Comparison of ENCODE assay signal across 19 cellular contexts in the genomic region with DNA sequence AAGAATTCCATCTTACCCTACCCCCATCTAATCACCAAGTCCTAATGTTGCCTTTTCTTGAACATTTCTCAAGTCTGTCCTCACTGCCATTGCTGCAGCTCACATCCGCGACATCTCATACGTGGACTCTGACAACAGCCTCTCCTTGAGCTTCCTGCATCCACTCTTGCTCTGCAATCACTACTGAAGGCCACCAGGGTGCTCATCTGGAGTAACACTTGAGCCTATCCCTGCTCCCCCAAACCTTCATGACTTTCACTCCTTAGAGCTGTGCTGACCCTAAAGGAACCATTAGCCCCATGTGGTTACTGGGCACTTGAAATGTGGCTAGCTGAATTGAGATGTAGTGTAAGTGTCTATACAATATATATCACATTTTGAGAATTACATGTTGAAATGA. TPM values are rescaled to one million over a fixed set of nuclear protein-coding genes. Genes with fewer than 3 reads are reported as not detected.
"Had no signal": no experiment of that assay in that cellular context is flagged by ENCODE, and none has a peak within 500 bp of the region (broad histone marks: within the 10 kb centered on the region; RNA-seq: fewer than 3 reads in every experiment).

No MANE protein-coding gene starts in this region.

- H3K4me1 Mint-ChIP-seq: activated B cell treated with CpG ODN at 0.5 μM for 24 hours; activated T-helper 17 cell treated with anti-CD3 and anti-CD28 coated beads, Interleukin-2, amount 50 U/mL, for 72 hours had no signal

- H3K4me3 Mint-ChIP-seq: activated B cell treated with CpG ODN at 0.5 μM for 24 hours; activated T-helper 17 cell treated with anti-CD3 and anti-CD28 coated beads, Interleukin-2, amount 50 U/mL, for 72 hours; dendritic cell treated with granulocyte-macrophage colony-stimulating factor and Interleukin-4, amounts not matched to agents 40 ng/mL and 50 ng/mL, for 4 days; naive B cell had no signal

- H3K4me1 ChIP-seq: adrenal gland, right atrium auricular region had no signal

- H3K9me3 Mint-ChIP-seq: activated B cell treated with CpG ODN at 0.5 μM for 24 hours; activated T-helper 17 cell treated with anti-CD3 and anti-CD28 coated beads, Interleukin-2, amount 50 U/mL, for 72 hours; dendritic cell treated with granulocyte-macrophage colony-stimulating factor and Interleukin-4, amounts not matched to agents 40 ng/mL and 50 ng/mL, for 4 days; naive B cell had no signal

- DNase-seq: activated B cell treated with CpG ODN at 0.5 μM for 24 hours; activated CD4-positive, alpha-beta T cell treated with anti-CD3 and anti-CD28 coated beads, Interleukin-2, amount 50 U/mL, for 1 hour; activated naive CD4-positive, alpha-beta T cell treated with anti-CD3 and anti-CD28 coated beads, Interleukin-2, amount 50 U/mL, for 16 hours; activated T-cell treated with anti-CD3 and anti-CD28 coated beads for 4 hours; adrenal gland; glutamatergic neuron; left colon; naive B cell; nucleus accumbens; stimulated activated CD4-positive, alpha-beta T cell treated with anti-CD3 and anti-CD28 coated beads, Interleukin-4, amount 100 ng/mL, for 4 hours had no signal

- H3K27ac Mint-ChIP-seq: activated B cell treated with CpG ODN at 0.5 μM for 24 hours; activated T-helper 17 cell treated with anti-CD3 and anti-CD28 coated beads, Interleukin-2, amount 50 U/mL, for 72 hours; dendritic cell treated with granulocyte-macrophage colony-stimulating factor and Interleukin-4, amounts not matched to agents 40 ng/mL and 50 ng/mL, for 4 days; naive B cell had no signal

- H3K27me3 ChIP-seq: adrenal gland, right atrium auricular region, tibial nerve had no signal

- H3K27me3 Mint-ChIP-seq: activated B cell treated with CpG ODN at 0.5 μM for 24 hours; dendritic cell treated with granulocyte-macrophage colony-stimulating factor and Interleukin-4, amounts not matched to agents 40 ng/mL and 50 ng/mL, for 4 days had no signal

- H3K27ac ChIP-seq: adrenal gland, right atrium auricular region, skin epidermis, tibial nerve had no signal

- H3K9me3 ChIP-seq: adrenal gland, right atrium auricular region, tibial nerve had no signal

- H3K36me3 ChIP-seq: adrenal gland, right atrium auricular region, tibial nerve had no signal

- H3K36me3 Mint-ChIP-seq: naive B cell had no signal

- H3K4me3 ChIP-seq: adrenal gland, lung, right atrium auricular region, skin epidermis, tibial nerve had no signal

- ATAC-seq: activated T-helper 17 cell treated with anti-CD3 and anti-CD28 coated beads, Interleukin-2, amount 50 U/mL, for 72 hours; left colon had no signal

RNA-seq across cellular contexts. Expression of a gene that starts 46.4 kb away (rescaled TPM):
- total RNA-seq: activated B cell treated with CpG ODN at 0.5 μM for 24 hours; activated CD8-positive, alpha-beta memory T cell treated with anti-CD3 and anti-CD28 coated beads for 36 hours; activated T-helper 17 cell treated with anti-CD3 and anti-CD28 coated beads, Interleukin-2, amount 50 U/mL, for 72 hours; adrenal gland; left colon; lung; posterior vena cava; right atrium auricular region; subcutaneous adipose tissue; tibial nerve had no signal
- polyA plus RNA-seq: adrenal gland, lung had no signal
